Comparison of ENCODE assay signal across 1 cellular context in genomic region chr11:798093-798713, GRCh38.
TF ChIP-seq lines count a peak whose summit lies in the region.

Gene SLC25A22, minus strand, starts transcription at chr11:798281. Its CDS starts 3,275 bp downstream, at chr11:795006.

TF ChIP-seq in K562, 482 proteins besides CTCF, POLR2A, EP300 and RAD21 (continued from another document and continues in another):
- TF ChIP-seq UBTF (IDR thresholded peaks at IDR 0.05; ENCODE audit: borderline replicate concordance in 1 of 2, low read depth in 2 of 2, low read length in 2 of 2) (peak; percentile 39 to 61; a peak in 1 of 4 replicates), CHD1 (IDR thresholded peaks at IDR 0.05; ENCODE audit: low read length) (no peak), SRSF9 (IDR thresholded peaks at IDR 0.05; ENCODE audit: borderline replicate concordance, low read depth, low read length) (no peak), STAT6 (CRISPR knock-in tag; IDR thresholded peaks at IDR 0.05) (no peak), ESRRA (IDR thresholded peaks at IDR 0.05; ENCODE audit: borderline replicate concordance, low read depth) (no peak), GMEB1 (CRISPR knock-in tag; IDR thresholded peaks at IDR 0.05) (peak; percentile 66; the same call in 1 of the 2 replicates), DIDO1 (tag; IDR thresholded peaks at IDR 0.05; ENCODE audit: low read depth) (no peak), ZNF175 (CRISPR knock-in tag; IDR thresholded peaks at IDR 0.05; ENCODE audit: low read depth) (0 out of 2 replicates have a peak, but pooled peaks have one; percentile 37), CC2D1A (IDR thresholded peaks at IDR 0.05) (no peak), ZNF740 (CRISPR knock-in tag; IDR thresholded peaks at IDR 0.05) (no peak; the same call in 1 of the 2 replicates), ZNF740 (tag; IDR thresholded peaks at IDR 0.05) (no peak), ZMIZ1 (IDR thresholded peaks at IDR 0.05; ENCODE audit: low read depth in 2 of 2, low read length in 2 of 2) (no peak; a peak in 1 of 4 replicates), CEBPZ (IDR thresholded peaks at IDR 0.05; ENCODE audit: borderline replicate concordance, low read depth, low read length) (no peak), ILK (tag; IDR thresholded peaks at IDR 0.05; ENCODE audit: borderline replicate concordance, low read depth) (no peak), SMARCA4 (IDR thresholded peaks at IDR 0.05) (no peak), ELF2 (CRISPR knock-in tag; IDR thresholded peaks at IDR 0.05) (no peak), NUFIP1 (IDR thresholded peaks at IDR 0.05; ENCODE audit: partially characterized antibody) (no peak), ETS1 (conservative IDR thresholded peaks at IDR 0.05; ENCODE audit: control insufficient read depth, low read depth, low read length) (no peak; the same call in 1 of the 2 replicates), CREB1 (IDR thresholded peaks at IDR 0.05) (no peak), CREB1 (CRISPR knock-in tag; IDR thresholded peaks at IDR 0.05) (0 out of 2 replicates have a peak, but pooled peaks have one; percentile 11), PCBP1 (IDR thresholded peaks at IDR 0.05; ENCODE audit: low read depth, low read length, poor library complexity, severe bottlenecking) (peak; percentile 32), HNRNPLL (IDR thresholded peaks at IDR 0.05; ENCODE audit: low read depth, low read length, poor library complexity, severe bottlenecking) (no peak), BRD4 (IDR thresholded peaks at IDR 0.05) (no peak), RAD51 (IDR thresholded peaks at IDR 0.05; ENCODE audit: borderline replicate concordance, low read depth) (no peak), TSHZ1 (CRISPR knock-in tag; IDR thresholded peaks at IDR 0.05) (no peak), ZNF511 (CRISPR knock-in tag; IDR thresholded peaks at IDR 0.05) (no peak), ZNF24 (IDR thresholded peaks at IDR 0.05) (no peak), ID3 (CRISPR knock-in tag; IDR thresholded peaks at IDR 0.05) (no peak), ID3 (tag; IDR thresholded peaks at IDR 0.05) (no peak), NFE2L1 (tag; IDR thresholded peaks at IDR 0.05; ENCODE audit: borderline replicate concordance, low read depth) (no peak), NFIX (CRISPR knock-in tag; IDR thresholded peaks at IDR 0.05; ENCODE audit: low read depth) (no peak), CHD4 (IDR thresholded peaks at IDR 0.05; ENCODE audit: insufficient read depth, insufficient replicate concordance, low read depth, low read length, poor library complexity, severe bottlenecking) (no peak), POLR2G (IDR thresholded peaks at IDR 0.05; ENCODE audit: low read depth, low read length) (peak; percentile 35; the same call in 1 of the 2 replicates), ZNF384 (IDR thresholded peaks at IDR 0.05; ENCODE audit: low read depth, low read length) (0 out of 2 replicates have a peak, but pooled peaks have one; percentile 12)
